14 cellular contexts compared by ENCODE assay signal in the genomic region with DNA sequence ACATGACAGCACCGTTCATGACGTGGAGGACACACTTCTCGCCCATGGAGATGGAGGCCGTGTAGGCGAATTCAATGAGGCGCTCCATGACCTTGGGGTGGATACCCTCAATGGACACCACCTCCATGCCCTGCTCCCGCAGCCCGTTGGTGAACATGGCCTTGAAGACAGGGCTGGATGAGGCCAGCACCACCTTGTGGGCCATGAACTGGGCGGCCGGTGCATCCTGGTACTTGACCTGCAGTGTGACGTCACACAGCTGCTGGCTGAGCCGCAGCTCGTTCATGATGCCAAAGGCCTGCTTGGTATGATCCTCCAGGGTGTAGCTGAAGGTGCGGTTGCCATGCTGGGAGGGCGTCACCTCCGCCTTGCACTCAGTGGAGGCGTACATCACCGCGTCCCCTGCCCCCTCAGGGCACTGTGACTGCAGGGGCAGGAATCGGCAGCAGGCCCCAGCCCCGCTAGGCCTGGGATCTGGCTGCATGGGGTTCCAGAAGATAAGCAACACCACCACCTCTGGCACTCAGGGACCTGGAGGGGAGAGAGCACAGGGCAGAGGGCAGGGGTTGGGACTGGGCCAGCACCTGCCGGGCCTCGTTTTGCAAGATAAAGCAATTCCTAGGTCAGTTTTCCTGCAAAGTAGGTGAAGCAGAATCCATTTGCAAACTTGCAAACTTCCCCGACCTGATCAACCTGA. TPM values are rescaled to one million over a fixed set of nuclear protein-coding genes. Genes with fewer than 3 reads are reported as not detected.
A peak's percentile ranks its signal among the peaks of the same experiment; 100 is the strongest.
DNase-seq lines count a peak whose midpoint lies in the region; ATAC-seq and TF ChIP-seq lines count a peak whose summit lies in the region.
"Had no signal": no experiment of that assay in that cellular context is flagged by ENCODE, and none has a peak within 500 bp of the region (broad histone marks: within the 10 kb centered on the region; RNA-seq: fewer than 3 reads in every experiment).

No MANE protein-coding gene starts in this region.

- TF ChIP-seq RAD21 in liver (IDR thresholded peaks at IDR 0.05) = no peak

- DNase-seq in CD8-positive, alpha-beta memory T cell = no peak
- DNase-seq in activated T-helper 2 cell treated with anti-CD3 and anti-CD28 coated beads, Interferon-gamma antibody, Interleukin-2, Interleukin-4, amounts not matched to agents 10 μg/mL and 5 μg/mL and 100 μg/mL, durations not matched to agents 14 hours and 24 hours and 36 hours (ENCODE audit: low spot score) = no peak
- no peak for DNase-seq in left lung
- DNase-seq in GDM1 (lab: John Stamatoyannopoulos, UW) = no peak
- DNase-seq in Ammon's horn (ENCODE audit: low spot score) = no peak
- DNase-seq in Caco-2 = no peak
- DNase-seq: activated gamma-delta T cell; C1 segment of cervical spinal cord; NCI-H1436; NCI-H69; stimulated activated CD4-positive, alpha-beta T cell treated with anti-CD3 and anti-CD28 coated beads, Interleukin-4, amount 100 ng/mL, for 1 hour; stimulated activated naive CD4-positive, alpha-beta T cell had no signal

- H3K4me1 Mint-ChIP-seq in CD8-positive, alpha-beta memory T cell = peaks cover 32 to 46% (median 41%) of the 10 kb centered on the region in 3 donors
- peaks cover 28% of the 10 kb centered on the region for H3K4me1 Mint-ChIP-seq in activated T-helper 2 cell treated with anti-CD3 and anti-CD28 coated beads, Interferon-gamma antibody, Interleukin-2, Interleukin-4, amounts not matched to agents 10 μg/mL and 5 μg/mL and 100 μg/mL, durations not matched to agents 14 hours and 24 hours and 36 hours (ENCODE audit: low read depth)
- peaks cover 7% of the 10 kb centered on the region for H3K4me1 Mint-ChIP-seq in Caco-2 (ENCODE audit: low read depth, unreplicated experiment)

- H3K9ac ChIP-seq in liver (ENCODE audit: low read depth in 1 of 2, low read length in 2 of 2) = no peak overlapping the region

- peak overlapping the region in 5 of 8 donors; percentile 29 to 89 (median 75) for H3K27ac Mint-ChIP-seq in CD8-positive, alpha-beta memory T cell
- H3K27ac Mint-ChIP-seq in activated T-helper 2 cell treated with anti-CD3 and anti-CD28 coated beads, Interferon-gamma antibody, Interleukin-2, Interleukin-4, amounts not matched to agents 10 μg/mL and 5 μg/mL and 100 μg/mL, durations not matched to agents 14 hours and 24 hours and 36 hours = no peak overlapping the region
- no peak overlapping the region for H3K27ac Mint-ChIP-seq in Caco-2 (ENCODE audit: unreplicated experiment)

- intact Hi-C loops in activated T-helper 2 cell treated with anti-CD3 and anti-CD28 coated beads, Interferon-gamma antibody, Interleukin-2, Interleukin-4, amounts not matched to agents 10 μg/mL and 5 μg/mL and 100 μg/mL, durations not matched to agents 14 hours and 24 hours and 36 hours (cut with micrococcal nuclease) = loop anchor here (5.0 to 10.0 kb wide), 3 partner anchors 68 to 198 kb away; a partner anchor contains a TSS
- intact Hi-C loops in left lung (cut with DNase I) = no loop called here
- intact Hi-C loops in Caco-2 (cut with micrococcal nuclease; ENCODE audit: unreplicated experiment) = loop anchor here (5.0 kb wide), 2 partner anchors 43 to 68 kb away; a partner anchor contains a TSS

- H3K4me3 ChIP-seq in CD8-positive, alpha-beta memory T cell (ENCODE audit: low read length) = no peak overlapping the region
- H3K4me3 ChIP-seq in liver (ENCODE audit: low read depth in 1 of 3, low read length in 3 of 3) = peak overlapping the region in 1 of 3 donors; percentile 2
- no peak overlapping the region for H3K4me3 ChIP-seq in left lung
- no peak overlapping the region for H3K4me3 ChIP-seq in Caco-2 (ENCODE audit: low read depth, low read length)

- peaks cover 0 to 41% (median 8%) of the 10 kb centered on the region in 3 donors for H3K36me3 Mint-ChIP-seq in CD8-positive, alpha-beta memory T cell
- peaks cover 52% of the 10 kb centered on the region for H3K36me3 Mint-ChIP-seq in activated T-helper 2 cell treated with anti-CD3 and anti-CD28 coated beads, Interferon-gamma antibody, Interleukin-2, Interleukin-4, amounts not matched to agents 10 μg/mL and 5 μg/mL and 100 μg/mL, durations not matched to agents 14 hours and 24 hours and 36 hours (ENCODE audit: low read depth)
- H3K36me3 Mint-ChIP-seq in Caco-2 (ENCODE audit: insufficient read depth, unreplicated experiment) = peaks cover 50% of the 10 kb centered on the region

- H3K27me3 Mint-ChIP-seq in CD8-positive, alpha-beta memory T cell = no peaks in the 10 kb centered on the region
- H3K27me3 Mint-ChIP-seq in activated T-helper 2 cell treated with anti-CD3 and anti-CD28 coated beads, Interferon-gamma antibody, Interleukin-2, Interleukin-4, amounts not matched to agents 10 μg/mL and 5 μg/mL and 100 μg/mL, durations not matched to agents 14 hours and 24 hours and 36 hours (ENCODE audit: low read depth) = no peaks in the 10 kb centered on the region
- H3K27me3 Mint-ChIP-seq in Caco-2 (ENCODE audit: insufficient read depth, unreplicated experiment) = no peaks in the 10 kb centered on the region

- H3K9me3 ChIP-seq in CD8-positive, alpha-beta memory T cell (ENCODE audit: low read length) = no peaks in the 10 kb centered on the region
- no peaks in the 10 kb centered on the region for H3K9me3 ChIP-seq in liver (ENCODE audit: control insufficient read depth in 4 of 4, low read length in 3 of 4)
- no peaks in the 10 kb centered on the region for H3K9me3 ChIP-seq in left lung
- no peaks in the 10 kb centered on the region for H3K9me3 ChIP-seq in Caco-2

- POLR2A ChIA-PET in CD8-positive, alpha-beta memory T cell (lab: Charles Lee) = no interaction called here
- POLR2A ChIA-PET in Caco-2 (lab: Charles Lee) = no interaction called here

- no peaks in the 10 kb centered on the region for H3K27me3 ChIP-seq in CD8-positive, alpha-beta memory T cell (ENCODE audit: insufficient read depth, low read length, poor library complexity, severe bottlenecking)
- H3K27me3 ChIP-seq in liver (ENCODE audit: control insufficient read depth in 4 of 4, insufficient read depth in 4 of 4, low read length in 3 of 4) (no peaks in the 10 kb centered on the region), left lung (no peaks in the 10 kb centered on the region), Caco-2 (replicated peaks; ENCODE audit: control insufficient read depth, insufficient read depth, low read length) (no peaks in the 10 kb centered on the region)

- CTCF ChIA-PET in CD8-positive, alpha-beta memory T cell (lab: Charles Lee) = interaction anchor here (0.7 to 1.5 kb wide), 2 partner anchors 18 to 65 kb away, joined by 3 to 4 read pairs; no protein-coding TSS in a partner anchor
- CTCF ChIA-PET in Caco-2 (lab: Charles Lee) = no interaction called here

- no peak for ATAC-seq in left lung

- TF ChIP-seq CTCF in 22Rv1 (IDR thresholded peaks at IDR 0.05) = no peak
- no peak for TF ChIP-seq CTCF in liver (IDR thresholded peaks at IDR 0.05; ENCODE audit: low read depth, low read length, missing input control)
- no peak for TF ChIP-seq CTCF in left lung (IDR thresholded peaks at IDR 0.05)
- TF ChIP-seq CTCF in Caco-2 (IDR thresholded peaks at IDR 0.05; ENCODE audit: insufficient read depth in 1 of 2, low read depth in 1 of 2, low read length in 1 of 2, severe bottlenecking in 1 of 2, unreplicated experiment in 1 of 2) = no peak

- H3K4me3 Mint-ChIP-seq in CD8-positive, alpha-beta memory T cell = peak overlapping the region in 6 of 7 donors; percentile 67 to 88 (median 79)
- H3K4me3 Mint-ChIP-seq in activated T-helper 2 cell treated with anti-CD3 and anti-CD28 coated beads, Interferon-gamma antibody, Interleukin-2, Interleukin-4, amounts not matched to agents 10 μg/mL and 5 μg/mL and 100 μg/mL, durations not matched to agents 14 hours and 24 hours and 36 hours (ENCODE audit: low read depth) = peak overlapping the region; percentile 93
- H3K4me3 Mint-ChIP-seq in Caco-2 (ENCODE audit: unreplicated experiment) = no peak overlapping the region

- H3K4me1 ChIP-seq in CD8-positive, alpha-beta memory T cell (ENCODE audit: insufficient read depth, low read length) = peaks cover 27% of the 10 kb centered on the region
- H3K4me1 ChIP-seq in liver (ENCODE audit: control insufficient read depth in 4 of 4, insufficient read depth in 4 of 4, low read length in 3 of 4) (peaks cover 15 to 49% (median 39%) of the 10 kb centered on the region in 4 donors), left lung (peaks cover 12 to 60% of the 10 kb centered on the region in 2 donors), Caco-2 (peaks cover 7% of the 10 kb centered on the region)

- H3K27ac ChIP-seq in 22Rv1 (peak overlapping the region; percentile 96; the same call in 1 of the 2 replicates), liver (ENCODE audit: low read depth in 1 of 2, low read length in 2 of 2) (peak overlapping the region; percentile 81 to 88), left lung (no peak overlapping the region)
- H3K27ac ChIP-seq in CD8-positive, alpha-beta memory T cell (ENCODE audit: low read depth, low read length) = no peak overlapping the region

- no TSS peak for BruUV-seq in Caco-2 (replicated peaks; lab: Mats Ljungman, UMichigan)

- no peaks in the 10 kb centered on the region for H3K9me3 Mint-ChIP-seq in CD8-positive, alpha-beta memory T cell
- H3K9me3 Mint-ChIP-seq in activated T-helper 2 cell treated with anti-CD3 and anti-CD28 coated beads, Interferon-gamma antibody, Interleukin-2, Interleukin-4, amounts not matched to agents 10 μg/mL and 5 μg/mL and 100 μg/mL, durations not matched to agents 14 hours and 24 hours and 36 hours = no peaks in the 10 kb centered on the region
- no peaks in the 10 kb centered on the region for H3K9me3 Mint-ChIP-seq in Caco-2 (ENCODE audit: unreplicated experiment)

- H3K36me3 ChIP-seq in CD8-positive, alpha-beta memory T cell (ENCODE audit: insufficient read depth, low read length) = peaks cover 12% of the 10 kb centered on the region
- H3K36me3 ChIP-seq in liver (ENCODE audit: control insufficient read depth in 4 of 4, insufficient read depth in 3 of 4, low read depth in 1 of 4, low read length in 3 of 4) (peaks cover 0 to 9% (median 2%) of the 10 kb centered on the region in 4 donors), left lung (peaks cover 0 to 53% of the 10 kb centered on the region in 2 donors), Caco-2 (ENCODE audit: control insufficient read depth, insufficient read depth, low read length) (peaks cover 4% of the 10 kb centered on the region)

- 66% methylated on average over 24 of the region's 24 CpGs for WGBS in liver

RNA-seq across cellular contexts. Expression of a gene that starts 3.5 kb away (rescaled TPM):
- 100 to 1,000 TPM; 101 to 107 TPM for total RNA-seq in CD8-positive, alpha-beta memory T cell
- 58.3 TPM for polyA plus RNA-seq in CD8-positive, alpha-beta memory T cell
- total RNA-seq in activated T-helper 2 cell treated with anti-CD3 and anti-CD28 coated beads, Interferon-gamma antibody, Interleukin-2, Interleukin-4, amounts not matched to agents 10 μg/mL and 5 μg/mL and 100 μg/mL, durations not matched to agents 14 hours and 24 hours and 36 hours = 75.2 and 76.1 TPM in 2 replicates
- total RNA-seq in liver (10 to 100 TPM; 45.4 to 62.3 TPM), left lung (10 to 100 TPM; 56.0 to 82.2 TPM), Caco-2 (2022) (73.0 and 77.7 TPM in 2 replicates)
- 10 to 100 TPM; 44.3 to 50.6 TPM for polyA plus RNA-seq in liver

RNA-seq across cellular contexts. Expression of a gene that starts 17.5 kb away (rescaled TPM):
- 1 to 10 TPM; 1.5 to 1.8 TPM for total RNA-seq in CD8-positive, alpha-beta memory T cell
- 90.3 TPM for polyA plus RNA-seq in CD8-positive, alpha-beta memory T cell
- total RNA-seq in activated T-helper 2 cell treated with anti-CD3 and anti-CD28 coated beads, Interferon-gamma antibody, Interleukin-2, Interleukin-4, amounts not matched to agents 10 μg/mL and 5 μg/mL and 100 μg/mL, durations not matched to agents 14 hours and 24 hours and 36 hours = 0.23 TPM in 1 of 2 replicates, not detected in the other
- total RNA-seq in liver (under 1 TPM; 0.17 to 0.56 TPM), left lung (1 to 10 TPM in 1 of 2 donors, under 1 TPM in 1; 0.92 to 1.8 TPM), Caco-2 (2022) (0.57 and 0.67 TPM in 2 replicates)
- under 1 TPM; 0.32 to 0.36 TPM for polyA plus RNA-seq in liver

RNA-seq across cellular contexts. Expression of a gene that starts 44.0 kb away (rescaled TPM):
- 10 to 100 TPM; 44.4 to 45.1 TPM for total RNA-seq in CD8-positive, alpha-beta memory T cell
- polyA plus RNA-seq in CD8-positive, alpha-beta memory T cell = 28.9 TPM
- 34.1 and 37.2 TPM in 2 replicates for total RNA-seq in activated T-helper 2 cell treated with anti-CD3 and anti-CD28 coated beads, Interferon-gamma antibody, Interleukin-2, Interleukin-4, amounts not matched to agents 10 μg/mL and 5 μg/mL and 100 μg/mL, durations not matched to agents 14 hours and 24 hours and 36 hours
- total RNA-seq in liver (10 to 100 TPM; 10.1 to 44.4 TPM), left lung (10 to 100 TPM; 25.0 to 27.4 TPM), Caco-2 (2022) (34.3 and 34.6 TPM in 2 replicates)
- 10 to 100 TPM in 1 of 2 donors, 1 to 10 TPM in 1; 4.7 to 12.1 TPM for polyA plus RNA-seq in liver

Comparison
In these comparisons a context has a peak if more than half of its experiments do, and no peak if none do; other contexts are left out.
1. H3K27ac ChIP-seq: peak in 22Rv1 (single experiment) and liver (2 of 2); none in CD8-positive, alpha-beta memory T cell (single experiment) and left lung (0 of 2).
2. H3K27ac Mint-ChIP-seq: peak in CD8-positive, alpha-beta memory T cell (5 of 8); none in activated T-helper 2 cell treated with anti-CD3 and anti-CD28 coated beads, Interferon-gamma antibody, Interleukin-2, Interleukin-4, amounts not matched to agents 10 μg/mL and 5 μg/mL and 100 μg/mL, durations not matched to agents 14 hours and 24 hours and 36 hours (single experiment) and Caco-2 (single experiment).
3. intact Hi-C loops: an anchor here in activated T-helper 2 cell treated with anti-CD3 and anti-CD28 coated beads, Interferon-gamma antibody, Interleukin-2, Interleukin-4, amounts not matched to agents 10 μg/mL and 5 μg/mL and 100 μg/mL, durations not matched to agents 14 hours and 24 hours and 36 hours (5.0 to 10.0 kb wide) and Caco-2 (5.0 kb wide); none called in left lung.